In the genomic region with DNA sequence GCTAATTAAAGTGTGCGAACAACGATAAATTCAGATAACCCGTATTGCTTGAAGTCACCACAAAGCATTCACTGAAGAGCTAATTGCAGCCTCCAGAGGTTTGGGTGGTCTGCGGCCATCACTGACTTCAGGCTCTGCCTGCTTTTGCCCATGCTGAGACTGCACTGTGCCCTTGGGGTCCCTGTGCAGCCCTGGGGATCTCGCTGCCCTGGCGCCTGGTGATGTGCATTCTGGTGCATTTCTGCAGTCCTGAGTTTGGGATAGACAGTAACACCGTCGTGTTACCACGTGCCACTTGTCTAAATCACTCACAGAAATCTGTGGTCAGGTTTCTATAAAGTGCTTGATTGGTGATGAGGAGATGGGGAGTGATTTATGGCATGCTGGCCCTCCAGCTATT, we compare ENCODE assay signal across 15 cellular contexts. TPM values are rescaled to one million over a fixed set of nuclear protein-coding genes. Genes with fewer than 3 reads are reported as not detected.
"Had no signal": no experiment of that assay in that cellular context is flagged by ENCODE, and none has a peak within 500 bp of the region (broad histone marks: within the 10 kb centered on the region; RNA-seq: fewer than 3 reads in every experiment).

No MANE protein-coding gene starts in this region.

- H3K36me3 ChIP-seq: prostate gland, right atrium auricular region had no signal

- H3K4me3 Mint-ChIP-seq: activated CD4-positive, alpha-beta T cell treated with anti-CD3 and anti-CD28 coated beads, Interleukin-2, amount 10 ng/mL, durations not matched to agents 24 days and 14 days; activated CD8-positive, alpha-beta T cell treated with anti-CD3 and anti-CD28 coated beads for 36 hours; activated T-helper 1 cell treated with anti-CD3 and anti-CD28 coated beads, Interleukin-12 subunit alpha, Interleukin-12 subunit beta, Interleukin-2, Interleukin-4 antibody, amounts not matched to agents 30 ng/mL and 10 ng/mL and 1 ng/mL, durations not matched to agents 14 hours and 24 hours and 36 hours; stimulated activated naive CD8-positive, alpha-beta T cell treated with anti-CD3 and anti-CD28 coated beads, Interleukin-15, Interleukin-2, amounts not matched to agents 100 ng/mL and 50 ng/mL, for 24 hours; WTC11 had no signal

- H3K9me3 Mint-ChIP-seq: activated T-helper 1 cell treated with anti-CD3 and anti-CD28 coated beads, Interleukin-12 subunit alpha, Interleukin-12 subunit beta, Interleukin-2, Interleukin-4 antibody, amounts not matched to agents 30 ng/mL and 10 ng/mL and 1 ng/mL, durations not matched to agents 14 hours and 24 hours and 36 hours; stimulated activated naive CD8-positive, alpha-beta T cell treated with anti-CD3 and anti-CD28 coated beads, Interleukin-15, Interleukin-2, amounts not matched to agents 100 ng/mL and 50 ng/mL, for 24 hours; WTC11 had no signal

- H3K27me3 Mint-ChIP-seq: activated CD4-positive, alpha-beta T cell treated with anti-CD3 and anti-CD28 coated beads, Interleukin-2, amount 10 ng/mL, durations not matched to agents 24 days and 14 days; activated CD8-positive, alpha-beta T cell treated with anti-CD3 and anti-CD28 coated beads for 36 hours; stimulated activated naive CD8-positive, alpha-beta T cell treated with anti-CD3 and anti-CD28 coated beads, Interleukin-15, Interleukin-2, amounts not matched to agents 100 ng/mL and 50 ng/mL, for 24 hours had no signal

- ATAC-seq: activated CD8-positive, alpha-beta T cell treated with anti-CD3 and anti-CD28 coated beads for 36 hours; body of pancreas; WTC11 had no signal

- H3K36me3 Mint-ChIP-seq: WTC11 had no signal

- H3K27ac ChIP-seq: body of pancreas, prostate gland, right atrium auricular region, skin epidermis had no signal

- DNase-seq: activated CD4-positive, alpha-beta T cell treated with anti-CD3 and anti-CD28 coated beads, Interleukin-2, amount 10 ng/mL, durations not matched to agents 24 days and 14 days; activated CD8-positive, alpha-beta T cell treated with anti-CD3 and anti-CD28 coated beads for 36 hours; activated naive CD4-positive, alpha-beta T cell; central memory CD4-positive, alpha-beta T cell; erythroblast; foreskin melanocyte; trophoblast cell had no signal

- H3K9me3 ChIP-seq: body of pancreas, prostate gland, right atrium auricular region had no signal

- H3K4me1 ChIP-seq: body of pancreas, prostate gland had no signal

- H3K27me3 ChIP-seq: body of pancreas, right atrium auricular region had no signal

- H3K4me1 Mint-ChIP-seq: activated CD4-positive, alpha-beta T cell treated with anti-CD3 and anti-CD28 coated beads, Interleukin-2, amount 10 ng/mL, durations not matched to agents 24 days and 14 days; WTC11 had no signal

- H3K27ac Mint-ChIP-seq: activated CD4-positive, alpha-beta T cell treated with anti-CD3 and anti-CD28 coated beads, Interleukin-2, amount 10 ng/mL, durations not matched to agents 24 days and 14 days; activated CD8-positive, alpha-beta T cell treated with anti-CD3 and anti-CD28 coated beads for 36 hours; activated T-helper 1 cell treated with anti-CD3 and anti-CD28 coated beads, Interleukin-12 subunit alpha, Interleukin-12 subunit beta, Interleukin-2, Interleukin-4 antibody, amounts not matched to agents 30 ng/mL and 10 ng/mL and 1 ng/mL, durations not matched to agents 14 hours and 24 hours and 36 hours; stimulated activated naive CD8-positive, alpha-beta T cell treated with anti-CD3 and anti-CD28 coated beads, Interleukin-15, Interleukin-2, amounts not matched to agents 100 ng/mL and 50 ng/mL, for 24 hours; WTC11 had no signal

- H3K4me3 ChIP-seq: body of pancreas, prostate gland, right atrium auricular region, skin epidermis had no signal

RNA-seq across cellular contexts. Expression of gene LDLRAD4, which starts 27.6 kb away (rescaled TPM):
- polyA plus RNA-seq: keratinocyte had no signal
